In the genomic region with DNA sequence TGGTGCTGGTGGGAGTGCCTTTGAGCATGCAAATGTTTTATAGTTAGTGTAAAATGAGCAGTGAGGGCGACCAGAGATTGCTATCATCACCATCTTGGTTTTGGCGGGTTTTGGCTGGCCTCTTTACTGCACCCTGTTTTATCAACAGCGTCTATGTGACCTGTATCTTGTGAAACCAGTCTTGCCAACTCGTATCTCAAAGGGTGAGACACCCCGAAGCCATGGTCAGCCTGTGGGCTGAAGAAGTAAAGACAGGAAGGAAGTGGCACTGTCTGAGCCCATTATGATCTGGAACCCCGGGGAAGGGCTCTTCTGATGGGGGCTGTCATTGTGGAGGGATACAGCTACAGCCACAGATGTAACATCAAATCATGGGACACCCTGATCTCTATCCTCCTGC, we compare ENCODE assay signal across 29 cellular contexts.
"Had no signal": no experiment of that assay in that cellular context is flagged by ENCODE, and none has a peak within 500 bp of the region (broad histone marks: within the 10 kb centered on the region; RNA-seq: fewer than 3 reads in every experiment).

No MANE protein-coding gene starts in this region.

- H3K4me3 ChIP-seq: ascending aorta, breast epithelium, cardiac muscle cell, coronary artery, dorsolateral prefrontal cortex had no signal

- H3K27me3 ChIP-seq: ascending aorta, breast epithelium, cardiac muscle cell had no signal

- H3K4me1 Mint-ChIP-seq: activated CD4-positive, alpha-beta T cell treated with anti-CD3 and anti-CD28 coated beads for 36 hours; activated CD4-positive, alpha-beta T cell treated with anti-CD3 and anti-CD28 coated beads, Interleukin-2, amount 10 ng/mL, durations not matched to agents 24 days and 14 days; activated CD8-positive, alpha-beta memory T cell treated with anti-CD3 and anti-CD28 coated beads, Interleukin-2, amount 10 ng/mL, durations not matched to agents 7 days and 5 days; activated naive CD8-positive, alpha-beta T cell treated with anti-CD3 and anti-CD28 coated beads, Interleukin-2, amount 10 ng/mL, durations not matched to agents 7 days and 5 days; central memory CD8-positive, alpha-beta T cell had no signal

- H3K27ac ChIP-seq: ascending aorta, breast epithelium, cardiac muscle cell, coronary artery, dorsolateral prefrontal cortex had no signal

- H3K9me3 ChIP-seq: ascending aorta, breast epithelium had no signal

- H3K27me3 Mint-ChIP-seq: dendritic cell treated with granulocyte-macrophage colony-stimulating factor and Interleukin-4, amounts not matched to agents 40 ng/mL and 50 ng/mL, for 4 days had no signal

- H3K36me3 Mint-ChIP-seq: activated CD4-positive, alpha-beta memory T cell treated with anti-CD3 and anti-CD28 coated beads for 36 hours; activated CD8-positive, alpha-beta memory T cell treated with anti-CD3 and anti-CD28 coated beads, Interleukin-2, amount 10 ng/mL, durations not matched to agents 7 days and 5 days; activated naive CD4-positive, alpha-beta T cell treated with anti-CD3 and anti-CD28 coated beads, Interleukin-2, amount 50 U/mL, for 72 hours; activated naive CD8-positive, alpha-beta T cell treated with anti-CD3 and anti-CD28 coated beads, Interleukin-2, amount 10 ng/mL, durations not matched to agents 7 days and 5 days; brain had no signal

- H3K4me1 ChIP-seq: ascending aorta, breast epithelium had no signal

- DNase-seq: activated CD4-positive, alpha-beta memory T cell treated with anti-CD3 and anti-CD28 coated beads for 36 hours; activated CD4-positive, alpha-beta T cell treated with anti-CD3 and anti-CD28 coated beads for 36 hours; activated CD4-positive, alpha-beta T cell treated with anti-CD3 and anti-CD28 coated beads, Interleukin-2, amount 10 ng/mL, durations not matched to agents 24 days and 14 days; activated CD4-positive, CD25-positive, alpha-beta regulatory T cell; activated CD4-positive, CD25-positive, alpha-beta regulatory T cell treated with anti-CD3 and anti-CD28 coated beads, Interleukin-2, amount 50 U/mL, for 72 hours; activated CD8-positive, alpha-beta memory T cell treated with anti-CD3 and anti-CD28 coated beads, Interleukin-2, amount 10 ng/mL, durations not matched to agents 7 days and 5 days; activated CD8-positive, alpha-beta memory T cell treated with anti-CD3 and anti-CD28 coated beads, Interleukin-2, amount 50 U/mL, for 4 hours; activated CD8-positive, alpha-beta T cell treated with anti-CD3 and anti-CD28 coated beads, Interleukin-2, amount 10 ng/mL, durations not matched to agents 7 days and 5 days; activated effector memory CD4-positive, alpha-beta T cell treated with anti-CD3 and anti-CD28 coated beads, Interleukin-2, amount 50 U/mL, for 16 hours; activated naive CD4-positive, alpha-beta T cell treated with anti-CD3 and anti-CD28 coated beads for 36 hours; activated naive CD8-positive, alpha-beta T cell treated with anti-CD3 and anti-CD28 coated beads, Interleukin-2, amount 10 ng/mL, durations not matched to agents 7 days and 5 days; activated T-cell treated with anti-CD3 and anti-CD28 coated beads, Interleukin-2, amount 50 U/mL, for 1 hour; activated T-cell treated with anti-CD3 and anti-CD28 coated beads, Interleukin-2, amount 50 U/mL, for 48 hours; dorsolateral prefrontal cortex; effector memory CD4-positive, alpha-beta T cell; endodermal cell; foreskin fibroblast; head of caudate nucleus had no signal

- H3K36me3 ChIP-seq: ascending aorta, breast epithelium, cardiac muscle cell had no signal

- H3K9me3 Mint-ChIP-seq: activated CD4-positive, alpha-beta memory T cell treated with anti-CD3 and anti-CD28 coated beads for 36 hours; activated CD4-positive, alpha-beta T cell treated with anti-CD3 and anti-CD28 coated beads, Interleukin-2, amount 10 ng/mL, durations not matched to agents 24 days and 14 days; activated naive CD4-positive, alpha-beta T cell treated with anti-CD3 and anti-CD28 coated beads for 36 hours; activated T-helper 1 cell treated with anti-CD3 and anti-CD28 coated beads, Interleukin-12 subunit alpha, Interleukin-12 subunit beta, Interleukin-2, Interleukin-4 antibody, amounts not matched to agents 30 ng/mL and 10 ng/mL and 1 ng/mL, durations not matched to agents 14 hours and 24 hours and 36 hours; activated T-helper 2 cell treated with anti-CD3 and anti-CD28 coated beads, Interferon-gamma antibody, Interleukin-2, Interleukin-4, amounts not matched to agents 10 μg/mL and 5 μg/mL and 100 μg/mL, durations not matched to agents 14 hours and 24 hours and 36 hours; brain; central memory CD8-positive, alpha-beta T cell; dendritic cell treated with granulocyte-macrophage colony-stimulating factor and Interleukin-4, amounts not matched to agents 40 ng/mL and 50 ng/mL, for 4 days; endodermal cell had no signal

- ATAC-seq: activated CD4-positive, alpha-beta T cell treated with anti-CD3 and anti-CD28 coated beads for 36 hours; activated CD8-positive, alpha-beta memory T cell treated with anti-CD3 and anti-CD28 coated beads, Interleukin-2, amount 10 ng/mL, durations not matched to agents 7 days and 5 days; activated CD8-positive, alpha-beta T cell treated with anti-CD3 and anti-CD28 coated beads, Interleukin-2, amount 10 ng/mL, durations not matched to agents 7 days and 5 days; activated naive CD4-positive, alpha-beta T cell treated with anti-CD3 and anti-CD28 coated beads, Interleukin-2, amount 50 U/mL, for 72 hours; esophagus mucosa had no signal

- H3K27ac Mint-ChIP-seq: activated CD4-positive, alpha-beta memory T cell treated with anti-CD3 and anti-CD28 coated beads for 36 hours; activated CD4-positive, alpha-beta T cell treated with anti-CD3 and anti-CD28 coated beads for 36 hours; activated CD4-positive, alpha-beta T cell treated with anti-CD3 and anti-CD28 coated beads, Interleukin-2, amount 10 ng/mL, durations not matched to agents 24 days and 14 days; activated CD8-positive, alpha-beta memory T cell treated with anti-CD3 and anti-CD28 coated beads, Interleukin-2, amount 10 ng/mL, durations not matched to agents 7 days and 5 days; activated CD8-positive, alpha-beta T cell treated with anti-CD3 and anti-CD28 coated beads, Interleukin-2, amount 10 ng/mL, durations not matched to agents 7 days and 5 days; activated naive CD4-positive, alpha-beta T cell treated with anti-CD3 and anti-CD28 coated beads for 36 hours; activated naive CD8-positive, alpha-beta T cell treated with anti-CD3 and anti-CD28 coated beads, Interleukin-2, amount 10 ng/mL, durations not matched to agents 7 days and 5 days; activated T-helper 1 cell treated with anti-CD3 and anti-CD28 coated beads, Interleukin-12 subunit alpha, Interleukin-12 subunit beta, Interleukin-2, Interleukin-4 antibody, amounts not matched to agents 30 ng/mL and 10 ng/mL and 1 ng/mL, durations not matched to agents 14 hours and 24 hours and 36 hours; activated T-helper 2 cell treated with anti-CD3 and anti-CD28 coated beads, Interferon-gamma antibody, Interleukin-2, Interleukin-4, amounts not matched to agents 10 μg/mL and 5 μg/mL and 100 μg/mL, durations not matched to agents 14 hours and 24 hours and 36 hours; dendritic cell treated with granulocyte-macrophage colony-stimulating factor and Interleukin-4, amounts not matched to agents 40 ng/mL and 50 ng/mL, for 4 days; endodermal cell had no signal

- H3K4me3 Mint-ChIP-seq: activated CD4-positive, alpha-beta memory T cell treated with anti-CD3 and anti-CD28 coated beads for 36 hours; activated CD4-positive, alpha-beta T cell treated with anti-CD3 and anti-CD28 coated beads for 36 hours; activated CD4-positive, alpha-beta T cell treated with anti-CD3 and anti-CD28 coated beads, Interleukin-2, amount 10 ng/mL, durations not matched to agents 24 days and 14 days; activated CD8-positive, alpha-beta memory T cell treated with anti-CD3 and anti-CD28 coated beads, Interleukin-2, amount 10 ng/mL, durations not matched to agents 7 days and 5 days; activated CD8-positive, alpha-beta T cell treated with anti-CD3 and anti-CD28 coated beads, Interleukin-2, amount 10 ng/mL, durations not matched to agents 7 days and 5 days; activated naive CD4-positive, alpha-beta T cell treated with anti-CD3 and anti-CD28 coated beads for 36 hours; activated naive CD8-positive, alpha-beta T cell treated with anti-CD3 and anti-CD28 coated beads, Interleukin-2, amount 10 ng/mL, durations not matched to agents 7 days and 5 days; activated T-helper 1 cell treated with anti-CD3 and anti-CD28 coated beads, Interleukin-12 subunit alpha, Interleukin-12 subunit beta, Interleukin-2, Interleukin-4 antibody, amounts not matched to agents 30 ng/mL and 10 ng/mL and 1 ng/mL, durations not matched to agents 14 hours and 24 hours and 36 hours; brain; central memory CD8-positive, alpha-beta T cell; dendritic cell treated with granulocyte-macrophage colony-stimulating factor and Interleukin-4, amounts not matched to agents 40 ng/mL and 50 ng/mL, for 4 days; endodermal cell had no signal
